1 cellular context compared by ENCODE assay signal in genomic region chr18:62102221-62102620, GRCh38.
TF ChIP-seq lines count a peak whose summit lies in the region.

No MANE protein-coding gene starts in this region.

TF ChIP-seq in GM12878, 131 proteins besides CTCF, POLR2A, EP300 and RAD21 (continued from another document):
- TF ChIP-seq ZBTB40 (IDR thresholded peaks at IDR 0.05; ENCODE audit: borderline replicate concordance) (no peak), SMARCA5 (IDR thresholded peaks at IDR 0.05) (no peak), IKZF2 (IDR thresholded peaks at IDR 0.05) (peak; percentile 21 to 22; a peak in 1 of 4 replicates), CBFB (IDR thresholded peaks at IDR 0.05; ENCODE audit: low read depth) (no peak), SREBF2 (IDR thresholded peaks at IDR 0.05; ENCODE audit: low read length) (no peak), CBX5 (IDR thresholded peaks at IDR 0.05; ENCODE audit: low read depth) (no peak), MTA2 (IDR thresholded peaks at IDR 0.05; ENCODE audit: low read depth) (peak; percentile 62; the same call in 1 of the 2 replicates), BCL3 (IDR thresholded peaks at IDR 0.05; ENCODE audit: borderline replicate concordance, insufficient read depth, low read depth, low read length, poor library complexity, severe bottlenecking) (peak; percentile 18), BHLHE40 (IDR thresholded peaks at IDR 0.05; ENCODE audit: borderline replicate concordance in 1 of 2, low read depth in 2 of 2, low read length in 1 of 2) (no peak), NKRF (conservative IDR thresholded peaks at IDR 0.05) (no peak), PBX3 (IDR thresholded peaks at IDR 0.05; ENCODE audit: insufficient replicate concordance, low read depth, low read length) (no peak), SKIL (IDR thresholded peaks at IDR 0.05; ENCODE audit: low read depth, poor library complexity, severe bottlenecking) (peak; percentile 63), CHD2 (IDR thresholded peaks at IDR 0.05; ENCODE audit: borderline replicate concordance, low read depth, low read length) (no peak), ZBED1 (IDR thresholded peaks at IDR 0.05; ENCODE audit: borderline replicate concordance) (0 out of 2 replicates have a peak, but pooled peaks have one; percentile 22), CHD1 (IDR thresholded peaks at IDR 0.05; ENCODE audit: low read depth, low read length) (no peak), MEF2A (IDR thresholded peaks at IDR 0.05; ENCODE audit: insufficient read depth, low read depth, low read length) (peak; percentile 75), NR2F1 (conservative IDR thresholded peaks at IDR 0.05) (peak; percentile 84), ELK1 (IDR thresholded peaks at IDR 0.05; ENCODE audit: low read depth, low read length) (no peak), MTA3 (IDR thresholded peaks at IDR 0.05; ENCODE audit: borderline replicate concordance, low read length) (peak; percentile 29; the same call in 1 of the 2 replicates), TCF3 (IDR thresholded peaks at IDR 0.05; ENCODE audit: borderline replicate concordance, insufficient read depth, low read depth, low read length) (no peak), ZNF622 (IDR thresholded peaks at IDR 0.05) (no peak), FOXM1 (IDR thresholded peaks at IDR 0.05; ENCODE audit: low read depth, low read length) (peak; percentile 51; the same call in 1 of the 2 replicates), BCL11A (IDR thresholded peaks at IDR 0.05; ENCODE audit: low read depth, low read length) (peak; percentile 40; the same call in 1 of the 2 replicates), EGR1 (IDR thresholded peaks at IDR 0.05; ENCODE audit: borderline replicate concordance in 1 of 2, low read depth in 2 of 2, low read length in 2 of 2) (no peak), SIX5 (IDR thresholded peaks at IDR 0.05; ENCODE audit: low read depth, low read length, severe bottlenecking) (no peak), GABPA (IDR thresholded peaks at IDR 0.05; ENCODE audit: low read depth) (no peak), BRCA1 (IDR thresholded peaks at IDR 0.05; ENCODE audit: low read depth, low read length) (no peak), CREM (IDR thresholded peaks at IDR 0.05; ENCODE audit: low read depth) (peak; percentile 62; the same call in 1 of the 2 replicates), ATF7 (IDR thresholded peaks at IDR 0.05; ENCODE audit: low read depth) (no peak), IKZF1 (conservative IDR thresholded peaks at IDR 0.05) (peak; percentile 50), SPI1 (IDR thresholded peaks at IDR 0.05; ENCODE audit: borderline replicate concordance, insufficient read depth, low read depth, low read length) (0 out of 2 replicates have a peak, but pooled peaks have one; percentile 34), MXI1 (IDR thresholded peaks at IDR 0.05; ENCODE audit: low read depth, low read length) (no peak), ETV6 (conservative IDR thresholded peaks at IDR 0.05 in 1 of 2, IDR thresholded peaks at IDR 0.05 in 1 of 2; ENCODE audit: borderline replicate concordance in 1 of 2, low read depth in 1 of 2) (peak in 1 of 2 experiments; percentile 45; a peak in 1 of 4 replicates), SUZ12 (IDR thresholded peaks at IDR 0.05; ENCODE audit: unreplicated experiment) (no peak), E4F1 (IDR thresholded peaks at IDR 0.05; ENCODE audit: borderline replicate concordance, partially characterized antibody) (no peak), SIN3A (IDR thresholded peaks at IDR 0.05; ENCODE audit: low read depth, low read length) (no peak)
